1 cellular context compared by ENCODE assay signal in the genomic region with DNA sequence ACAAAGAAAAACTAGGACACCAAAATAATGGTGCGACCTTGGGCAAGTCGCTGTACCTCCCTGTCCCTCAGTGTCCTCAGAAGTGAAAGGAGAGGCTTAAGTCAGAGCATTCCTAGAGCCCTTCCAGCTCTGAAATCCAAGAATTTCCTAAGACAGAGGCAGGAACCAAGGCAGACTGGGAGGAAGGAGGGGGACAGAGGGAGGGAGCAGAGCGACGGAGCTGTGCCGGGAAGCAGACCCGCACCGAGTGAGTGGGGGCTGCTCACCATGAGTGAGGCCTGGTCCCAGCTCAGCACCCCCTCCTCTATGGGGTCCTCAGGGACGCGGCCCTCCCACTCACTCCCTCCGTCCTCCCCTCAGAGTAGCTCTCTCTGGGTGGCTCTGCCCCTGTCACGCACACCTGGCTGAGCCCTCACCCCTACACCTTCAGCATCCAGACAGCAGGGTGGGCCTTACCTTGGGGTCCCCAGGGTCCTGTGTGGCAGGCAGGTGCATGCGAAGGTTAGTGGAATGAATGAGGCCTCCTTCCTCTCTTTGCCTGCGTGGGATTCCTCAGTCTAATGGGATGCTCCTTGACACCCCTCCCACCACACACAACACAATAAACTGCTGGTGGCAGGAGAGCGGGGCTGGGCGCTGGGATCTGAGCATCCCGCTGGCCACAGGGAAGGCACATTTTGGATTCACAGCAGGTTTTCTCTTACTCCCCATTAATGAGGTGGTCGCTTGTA.
TF ChIP-seq lines count a peak whose summit lies in the region.

No MANE protein-coding gene starts in this region.

TF ChIP-seq in WTC11, 78 proteins besides CTCF, POLR2A, EP300 and RAD21 (continued from another document):
- no peak for TF ChIP-seq ATF3 (CRISPR knock-in tag; conservative IDR thresholded peaks at IDR 0.05)
- TF ChIP-seq CBFB (CRISPR knock-in tag; IDR thresholded peaks at IDR 0.05; ENCODE audit: low read depth): no peak
- TF ChIP-seq, protein P1, sequence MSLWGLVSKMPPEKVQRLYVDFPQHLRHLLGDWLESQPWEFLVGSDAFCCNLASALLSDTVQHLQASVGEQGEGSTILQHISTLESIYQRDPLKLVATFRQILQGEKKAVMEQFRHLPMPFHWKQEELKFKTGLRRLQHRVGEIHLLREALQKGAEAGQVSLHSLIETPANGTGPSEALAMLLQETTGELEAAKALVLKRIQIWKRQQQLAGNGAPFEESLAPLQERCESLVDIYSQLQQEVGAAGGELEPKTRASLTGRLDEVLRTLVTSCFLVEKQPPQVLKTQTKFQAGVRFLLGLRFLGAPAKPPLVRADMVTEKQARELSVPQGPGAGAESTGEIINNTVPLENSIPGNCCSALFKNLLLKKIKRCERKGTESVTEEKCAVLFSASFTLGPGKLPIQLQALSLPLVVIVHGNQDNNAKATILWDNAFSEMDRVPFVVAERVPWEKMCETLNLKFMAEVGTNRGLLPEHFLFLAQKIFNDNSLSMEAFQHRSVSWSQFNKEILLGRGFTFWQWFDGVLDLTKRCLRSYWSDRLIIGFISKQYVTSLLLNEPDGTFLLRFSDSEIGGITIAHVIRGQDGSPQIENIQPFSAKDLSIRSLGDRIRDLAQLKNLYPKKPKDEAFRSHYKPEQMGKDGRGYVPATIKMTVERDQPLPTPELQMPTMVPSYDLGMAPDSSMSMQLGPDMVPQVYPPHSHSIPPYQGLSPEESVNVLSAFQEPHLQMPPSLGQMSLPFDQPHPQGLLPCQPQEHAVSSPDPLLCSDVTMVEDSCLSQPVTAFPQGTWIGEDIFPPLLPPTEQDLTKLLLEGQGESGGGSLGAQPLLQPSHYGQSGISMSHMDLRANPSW (CRISPR knock-in tag; conservative IDR thresholded peaks at IDR 0.05; ENCODE audit: low read depth): no peak
- 0 out of 2 replicates have a peak, but pooled peaks have one; percentile 30 for TF ChIP-seq SP1 (CRISPR knock-in tag; conservative IDR thresholded peaks at IDR 0.05)
- TF ChIP-seq ZNF423 (CRISPR knock-in tag; IDR thresholded peaks at IDR 0.05): no peak
